11 cellular contexts compared by ENCODE assay signal in the genomic region with DNA sequence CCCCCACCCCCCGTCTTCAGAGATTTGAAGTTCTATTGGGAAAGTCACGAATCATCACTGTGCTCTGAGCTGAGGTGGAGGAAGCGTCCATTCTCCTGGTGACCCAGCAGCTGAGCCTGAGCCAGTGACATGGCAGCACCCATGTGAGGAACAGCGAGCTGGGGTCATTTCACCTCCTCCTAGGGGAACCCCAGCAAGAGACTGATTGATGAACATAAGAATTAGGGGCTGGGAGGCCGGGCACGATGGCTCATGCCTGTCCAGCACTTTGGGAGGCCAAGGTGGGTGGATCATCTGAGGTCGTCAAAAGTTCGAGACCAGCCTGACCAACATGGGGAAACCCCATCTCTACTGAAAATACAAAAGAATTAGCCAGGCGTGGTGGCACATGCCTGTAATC. TPM values are rescaled to one million over a fixed set of nuclear protein-coding genes. Genes with fewer than 3 reads are reported as not detected.
A peak's percentile ranks its signal among the peaks of the same experiment; 100 is the strongest.
DNase-seq lines count a peak whose midpoint lies in the region; ATAC-seq and FAIRE-seq lines count a peak whose summit lies in the region.
"Not testable (repeated sequence)": the region's sequence is repeated elsewhere in the genome, so short reads cannot be mapped to it uniquely, and the experiment has no call there.
"Had no signal": no experiment of that assay in that cellular context is flagged by ENCODE, and none has a peak within 500 bp of the region (broad histone marks: within the 10 kb centered on the region; RNA-seq: fewer than 3 reads in every experiment).

No MANE protein-coding gene starts in this region.

- not testable (repeated sequence) for H2BK5ac ChIP-seq in neuronal stem cell (ENCODE audit: low read length)

- not testable (repeated sequence) for H3K79me1 ChIP-seq in neuronal stem cell (ENCODE audit: low read depth, low read length)

- peaks cover 0 to 17% (median 0%) of the 10 kb centered on the region in 3 experiments for H3K27me3 ChIP-seq in neuronal stem cell (ENCODE audit: control insufficient read depth in 3 of 3, insufficient read depth in 3 of 3, low read depth in 1 of 3, low read length in 3 of 3)

- not testable (repeated sequence) for H3K9me3 ChIP-seq in T-helper 17 cell (ENCODE audit: control insufficient read depth, low read length, poor library complexity, severe bottlenecking); neuronal stem cell (replicated peaks in 1 of 2; ENCODE audit: control insufficient read depth in 2 of 2, insufficient read depth in 1 of 2, low read depth in 1 of 2, low read length in 2 of 2)

- no CpG with 5 or more reads among the region's 9 CpGs for WGBS in neuronal stem cell (ENCODE audit: extremely low coverage in 2 of 2, insufficient read length in 2 of 2, insufficient replicate concordance in 1 of 2), 2 donors

- not testable (repeated sequence) for H3K36me3 ChIP-seq in neuronal stem cell (replicated peaks in 1 of 2; ENCODE audit: control insufficient read depth in 2 of 2, insufficient read depth in 2 of 2, low read length in 2 of 2)

- H3K4me3 Mint-ChIP-seq in T-helper 17 cell, result not testable (repeated sequence)

- H3K18ac ChIP-seq in neuronal stem cell (ENCODE audit: low read length), result not testable (repeated sequence)

- H3K27ac Mint-ChIP-seq in T-helper 17 cell, result peak overlapping the region; percentile 37

- not testable (repeated sequence) for H3K4me1 ChIP-seq in neuronal stem cell (ENCODE audit: control insufficient read depth in 2 of 2, insufficient read depth in 1 of 2, low read depth in 1 of 2, low read length in 2 of 2)

- not testable (repeated sequence) for H2BK12ac ChIP-seq in neuronal stem cell (ENCODE audit: low read length)

- not testable (repeated sequence) for H3K9ac ChIP-seq in neuronal stem cell (ENCODE audit: low read depth, low read length, poor library complexity)

- H3K4me3 ChIP-seq in neuronal stem cell (ENCODE audit: low read length in 2 of 2), result not testable (repeated sequence)

- not testable (repeated sequence) for H3K27me3 Mint-ChIP-seq in T-helper 17 cell

- ATAC-seq in T-helper 17 cell, result not testable (repeated sequence)

- H4K8ac ChIP-seq in neuronal stem cell (ENCODE audit: low read depth, low read length), result not testable (repeated sequence)

- intact Hi-C loops in posterior vena cava (cut with DNase I), result not testable (repeated sequence)

- H2BK15ac ChIP-seq in neuronal stem cell (ENCODE audit: low read length), result not testable (repeated sequence)

- not testable (repeated sequence) for H2AFZ ChIP-seq in neuronal stem cell (ENCODE audit: low read length)

- H3K4me2 ChIP-seq in neuronal stem cell (ENCODE audit: insufficient read depth, low read length, poor library complexity, severe bottlenecking), result not testable (repeated sequence)

- peak; percentile 23 for FAIRE-seq in urothelium cell line (lab: Jason Lieb, UNC)

- not testable (repeated sequence) for DNase-seq in T-helper 17 cell; neuronal stem cell (ENCODE audit: low spot score); urothelium cell line (ENCODE audit: low spot score)
- DNase-seq in activated CD8-positive, alpha-beta memory T cell treated with anti-CD3 and anti-CD28 coated beads, Interleukin-2, amount 50 U/mL, for 48 hours, result peak; percentile 6
- DNase-seq in posterior vena cava (ENCODE audit: low spot score), result peak; percentile 60

- not testable (repeated sequence) for H3K27ac ChIP-seq in neuronal stem cell (replicated peaks; ENCODE audit: low read length)

- not testable (repeated sequence) for H3K4ac ChIP-seq in neuronal stem cell (ENCODE audit: low read length)

- H2BK120ac ChIP-seq in neuronal stem cell (ENCODE audit: low read depth, low read length), result not testable (repeated sequence)

- H2AK5ac ChIP-seq in neuronal stem cell (ENCODE audit: low read depth, low read length), result not testable (repeated sequence)

- H3K14ac ChIP-seq in neuronal stem cell (ENCODE audit: low read length), result peak overlapping the region; percentile 38

- not testable (repeated sequence) for H3K4me1 Mint-ChIP-seq in T-helper 17 cell

- H4K91ac ChIP-seq in neuronal stem cell (ENCODE audit: low read depth, low read length, poor library complexity), result not testable (repeated sequence)

- H3K23ac ChIP-seq in neuronal stem cell (ENCODE audit: low read depth, low read length, poor library complexity), result not testable (repeated sequence)

- H3K36me3 Mint-ChIP-seq in T-helper 17 cell (ENCODE audit: low read depth), result not testable (repeated sequence)

RNA-seq across cellular contexts. Expression of a gene that starts 11.5 kb away (rescaled TPM):
- total RNA-seq in T-helper 17 cell (1 to 10 TPM in 1 of 2 donors, under 1 TPM in 1; 0.94 to 1.6 TPM), posterior vena cava (not detected)
- polyA plus RNA-seq in neuronal stem cell (2013, experiment 1 of 2), result 0.40 TPM
- polyA plus RNA-seq in neuronal stem cell (2013, experiment 2 of 2), result 0.40 TPM
- total RNA-seq: A673; CD8-positive, alpha-beta memory T cell had no signal
- polyA plus RNA-seq: AG04450 had no signal

RNA-seq across cellular contexts. Expression of a gene that starts 34.2 kb away (rescaled TPM):
- total RNA-seq in T-helper 17 cell (not detected), posterior vena cava (not detected)
- 2.2 TPM for polyA plus RNA-seq in neuronal stem cell (2013, experiment 1 of 2)
- polyA plus RNA-seq in neuronal stem cell (2013, experiment 2 of 2), result 2.2 TPM
- total RNA-seq: A673; Calu3; CD4-positive, alpha-beta memory T cell; CD4-positive, CD25-positive, alpha-beta regulatory T cell; CD8-positive, alpha-beta memory T cell had no signal
- polyA plus RNA-seq: AG04450; CD4-positive, alpha-beta memory T cell; CD4-positive, CD25-positive, alpha-beta regulatory T cell; CD8-positive, alpha-beta memory T cell had no signal
